ENCODE assay signal across 7 cellular contexts in the genomic region with DNA sequence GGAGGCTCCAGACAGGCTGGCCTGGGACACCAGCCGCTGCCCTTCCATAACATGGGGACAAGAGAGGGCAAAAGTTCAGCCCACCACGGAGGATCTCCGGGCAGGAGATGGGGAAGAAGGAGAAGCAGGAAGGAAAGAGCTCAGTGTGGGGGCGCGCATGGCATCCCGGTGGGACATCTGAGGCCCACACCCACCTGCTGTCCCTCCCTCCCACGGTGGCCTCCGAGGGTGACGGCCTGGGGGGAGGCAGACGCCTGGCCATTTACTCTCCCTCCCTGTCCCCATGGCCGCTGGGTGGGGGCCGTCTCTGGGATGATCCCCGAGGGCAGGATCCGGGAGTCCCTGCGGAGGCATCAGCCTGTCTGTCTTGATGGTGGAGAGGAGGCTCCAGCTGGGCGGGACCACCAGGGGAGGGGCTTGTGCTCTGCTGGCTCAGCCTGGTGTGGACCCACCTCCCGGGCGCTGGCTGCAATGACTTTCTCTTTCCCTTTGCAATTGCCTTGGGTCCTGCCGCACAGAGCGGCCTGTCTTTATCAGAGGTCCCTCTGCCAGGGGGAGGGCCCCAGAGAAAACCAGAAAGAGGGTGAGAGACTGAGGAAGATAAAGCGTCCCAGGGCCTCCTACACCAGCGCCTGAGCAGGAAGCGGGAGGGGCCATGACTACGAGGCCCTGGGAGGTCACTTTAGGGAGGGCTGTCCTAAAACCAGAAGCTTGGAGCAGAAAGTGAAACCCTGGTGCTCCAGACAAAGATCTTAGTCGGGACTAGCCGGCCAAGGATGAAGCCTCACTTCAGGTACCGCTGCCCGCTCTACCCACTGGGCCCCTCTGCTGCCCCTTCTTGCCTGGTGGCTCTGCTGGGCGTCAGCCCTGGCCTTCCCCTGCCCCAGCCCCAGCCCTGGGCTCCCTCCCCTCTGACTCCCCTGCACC. TPM values are rescaled to one million over a fixed set of nuclear protein-coding genes. Genes with fewer than 3 reads are reported as not detected.
A peak's percentile ranks its signal among the peaks of the same experiment; 100 is the strongest.
DNase-seq lines count a peak whose midpoint lies in the region; ATAC-seq and TF ChIP-seq lines count a peak whose summit lies in the region.
"Not testable (repeated sequence)": the region's sequence is repeated elsewhere in the genome, so short reads cannot be mapped to it uniquely, and the experiment has no call there.

A gene (plus strand): TSS at position 690 of the 927 bp plus-strand sequence. CDS start 87 bp downstream, at position 777.

- not testable (repeated sequence) for H3K36me3 Mint-ChIP-seq in chondrocyte (ENCODE audit: low read depth)
- H3K36me3 Mint-ChIP-seq in immature natural killer cell = peaks cover 19 to 24% (median 21%) of the 10 kb centered on the region in 3 donors

- peaks cover 34% of the 10 kb centered on the region for H3K79me2 ChIP-seq in MM.1S (ENCODE audit: low read length)

- H3K4me3 ChIP-seq in MM.1S (ENCODE audit: low read length) (peak within 1 kb of the TSS; percentile 91), rectal smooth muscle tissue (ENCODE audit: low read length) (peak within 1 kb of the TSS; percentile 54)

- not testable (repeated sequence) for H3K9me3 ChIP-seq in MM.1S (replicated peaks; ENCODE audit: insufficient read depth, low read length)

- peak within 1 kb of the TSS; percentile 21; the same call in 1 of the 2 replicates for H2AFZ ChIP-seq in MM.1S (ENCODE audit: low read length)

- not testable (repeated sequence) for H3K36me3 ChIP-seq in MM.1S (replicated peaks; ENCODE audit: insufficient read depth, low read length); rectal smooth muscle tissue (ENCODE audit: control insufficient read depth, insufficient read depth, low read length)

- not testable (repeated sequence) for H4K20me1 ChIP-seq in MM.1S (ENCODE audit: insufficient read depth, low read length)

- not testable (repeated sequence) for H3K27me3 Mint-ChIP-seq in chondrocyte (ENCODE audit: low read depth)
- H3K27me3 Mint-ChIP-seq in immature natural killer cell (ENCODE audit: low read depth in 3 of 3) = peaks cover 12 to 33% (median 27%) of the 10 kb centered on the region in 3 donors

- peaks cover 18% of the 10 kb centered on the region for H3K4me1 ChIP-seq in MM.1S (ENCODE audit: low read length)
- not testable (repeated sequence) for H3K4me1 ChIP-seq in rectal smooth muscle tissue (ENCODE audit: control insufficient read depth, insufficient read depth, low read length)

- ATAC-seq in GM18520 (IDR thresholded peaks at IDR 0.05; ENCODE audit: unreplicated experiment) (peak; percentile 65), HG02642 (IDR thresholded peaks at IDR 0.05; ENCODE audit: poor library complexity, unreplicated experiment) (peak; percentile 69)

- DNase-seq in MM.1S = peak; percentile 72
- peak; percentile 62 for DNase-seq in activated CD4-positive, alpha-beta T cell treated with anti-CD3 and anti-CD28 coated beads for 48 hours
- DNase-seq in chondrocyte (ENCODE audit: low spot score) = not testable (repeated sequence)
- DNase-seq in immature natural killer cell = peak; percentile 84 to 86 (median 85)

- not testable (repeated sequence) for H3K27me3 ChIP-seq in MM.1S (replicated peaks; ENCODE audit: insufficient read depth, low read length); rectal smooth muscle tissue (ENCODE audit: control insufficient read depth, insufficient read depth, low read length)

- H3K27ac Mint-ChIP-seq in chondrocyte (ENCODE audit: unreplicated experiment) = not testable (repeated sequence)
- H3K27ac Mint-ChIP-seq in immature natural killer cell = peak within 1 kb of the TSS; percentile 97 to 99 (median 98)

- H3K9me3 Mint-ChIP-seq in chondrocyte (ENCODE audit: low read depth); immature natural killer cell: not testable (repeated sequence)

- H3K27ac ChIP-seq in MM.1S (ENCODE audit: low read length) (peak within 1 kb of the TSS; percentile 70), rectal smooth muscle tissue (ENCODE audit: low read depth, low read length) (peak within 1 kb of the TSS; percentile 38)

- TF ChIP-seq CTCF in MM.1S (IDR thresholded peaks at IDR 0.05; ENCODE audit: low read length) = not testable (repeated sequence)
- TF ChIP-seq CTCF in chondrocyte (IDR thresholded peaks at IDR 0.05) = peak; percentile 32

- not testable (repeated sequence) for H3K4me1 Mint-ChIP-seq in chondrocyte (ENCODE audit: low read depth)
- peaks cover 57 to 59% of the 10 kb centered on the region in 2 donors for H3K4me1 Mint-ChIP-seq in immature natural killer cell

- peaks cover 24% of the 10 kb centered on the region for H3F3A ChIP-seq in MM.1S (ENCODE audit: insufficient read depth, low read length)

- H3K9me2 ChIP-seq in MM.1S (replicated peaks; ENCODE audit: insufficient read depth, low read length) = not testable (repeated sequence)

- H3K4me3 Mint-ChIP-seq in chondrocyte (ENCODE audit: unreplicated experiment) (peak within 1 kb of the TSS; percentile 53), immature natural killer cell (peak within 1 kb of the TSS; percentile 94 to 97 (median 96))

- H3K9ac ChIP-seq in MM.1S (ENCODE audit: low read length) = peak within 1 kb of the TSS; percentile 76
- H3K9ac ChIP-seq in rectal smooth muscle tissue (ENCODE audit: low read length) = not testable (repeated sequence)

- H3K4me2 ChIP-seq in MM.1S (ENCODE audit: low read depth, low read length) = peak within 1 kb of the TSS; percentile 76

RNA-seq across cellular contexts. Expression of the gene that starts here (rescaled TPM):
- total RNA-seq in chondrocyte = 0.56 to 0.94 TPM (median 0.87 TPM) in 3 replicates
- polyA plus RNA-seq in immature natural killer cell = 100 to 1,000 TPM; 494 to 885 (median 545) TPM
